In genomic region chr5:132267931-132268501, GRCh38 we compare ENCODE assay signal across 11 cellular contexts. TPM values are rescaled to one million over a fixed set of nuclear protein-coding genes. Genes with fewer than 3 reads are reported as not detected.
A peak's percentile ranks its signal among the peaks of the same experiment; 100 is the strongest.
DNase-seq lines count a peak whose midpoint lies in the region; ATAC-seq and TF ChIP-seq lines count a peak whose summit lies in the region.
"Had no signal": no experiment of that assay in that cellular context is flagged by ENCODE, and none has a peak within 500 bp of the region (broad histone marks: within the 10 kb centered on the region; RNA-seq: fewer than 3 reads in every experiment).

No MANE protein-coding gene starts in this region.

- no peaks in the 10 kb centered on the region for H4K20me1 ChIP-seq in neural progenitor cell (ENCODE audit: low read depth)

- H3K36me3 ChIP-seq in breast epithelium (no peaks in the 10 kb centered on the region), neural progenitor cell (no peaks in the 10 kb centered on the region), MG63 (peaks cover 67% of the 10 kb centered on the region)

- TF ChIP-seq POLR2A in breast epithelium (IDR thresholded peaks at IDR 0.05): no peak

- no peak overlapping the region for H3K4me2 ChIP-seq in neural progenitor cell

- H3K27ac ChIP-seq in right cardiac atrium (ENCODE audit: low read length) (no peak overlapping the region), breast epithelium (peak overlapping the region; percentile 90 to 95), neural progenitor cell (no peak overlapping the region)

- 61% methylated on average over 5 of the region's 5 CpGs for WGBS in right cardiac atrium

- TF ChIP-seq CTCF in breast epithelium (IDR thresholded peaks at IDR 0.05) (no peak), neural progenitor cell (IDR thresholded peaks at IDR 0.05) (no peak)

- peaks cover 18% of the 10 kb centered on the region for H3K4me1 ChIP-seq in right cardiac atrium (ENCODE audit: control insufficient read depth, insufficient read depth, low read length)
- peaks cover 19 to 25% of the 10 kb centered on the region in 2 donors for H3K4me1 ChIP-seq in breast epithelium
- peaks cover 7% of the 10 kb centered on the region for H3K4me1 ChIP-seq in neural progenitor cell

- H3K4me3 ChIP-seq in right cardiac atrium (ENCODE audit: low read length) (no peak overlapping the region), breast epithelium (no peak overlapping the region), neural progenitor cell (no peak overlapping the region), MG63 (no peak overlapping the region)

- peaks cover 45% of the 10 kb centered on the region for H3K4me1 Mint-ChIP-seq in neural progenitor cell

- no peaks in the 10 kb centered on the region for H3K9me3 Mint-ChIP-seq in neural progenitor cell
- H3K9me3 Mint-ChIP-seq: naive thymus-derived CD4-positive, alpha-beta T cell had no signal

- H3K79me2 ChIP-seq in neural progenitor cell (ENCODE audit: low read depth): no peaks in the 10 kb centered on the region

- H3K27me3 ChIP-seq in right cardiac atrium (ENCODE audit: control insufficient read depth, insufficient read depth) (no peaks in the 10 kb centered on the region), breast epithelium (no peaks in the 10 kb centered on the region), neural progenitor cell (no peaks in the 10 kb centered on the region), MG63 (no peaks in the 10 kb centered on the region)

- peak in 2 of 3 donors; percentile 37 to 65 for DNase-seq in right cardiac atrium
- DNase-seq in left ventricle myocardium superior: no peak
- peak in 1 of 2 donors; percentile 84 for DNase-seq in breast epithelium (ENCODE audit: low spot score in 2 of 2)
- no peak for DNase-seq in neural progenitor cell (ENCODE audit: low spot score)
- peak; percentile 42 for DNase-seq in ureter (ENCODE audit: low spot score)
- no peak for DNase-seq in DMS153 (lab: John Stamatoyannopoulos, UW)
- DNase-seq in MG63: no peak
- no peak for DNase-seq in activated naive CD4-positive, alpha-beta T cell treated with Interleukin-2 at 50 U/mL for 16 hours
- DNase-seq: activated T-cell treated with anti-CD3 and anti-CD28 coated beads, Interleukin-2, amount 50 U/mL, for 1 hour; stimulated activated CD4-positive, alpha-beta T cell treated with anti-CD3 and anti-CD28 coated beads, Interleukin-1b, Interleukin-23, amount 100 ng/mL, for 48 hours had no signal

- H3K27ac Mint-ChIP-seq in neural progenitor cell: peak overlapping the region; percentile 61
- H3K27ac Mint-ChIP-seq: naive thymus-derived CD4-positive, alpha-beta T cell had no signal

- no peaks in the 10 kb centered on the region for H3K9me3 ChIP-seq in right cardiac atrium (ENCODE audit: control insufficient read depth, low read length)
- H3K9me3 ChIP-seq in breast epithelium: no peaks in the 10 kb centered on the region
- H3K9me3 ChIP-seq in neural progenitor cell (ENCODE audit: low read depth): no peaks in the 10 kb centered on the region
- no peaks in the 10 kb centered on the region for H3K9me3 ChIP-seq in MG63

- no peak overlapping the region for H3K9ac ChIP-seq in neural progenitor cell

- ATAC-seq in right cardiac atrium: no peak
- no peak for ATAC-seq in left ventricle myocardium superior
- ATAC-seq: naive thymus-derived CD4-positive, alpha-beta T cell had no signal

- H3K4me3 Mint-ChIP-seq in neural progenitor cell: no peak overlapping the region
- H3K4me3 Mint-ChIP-seq: naive thymus-derived CD4-positive, alpha-beta T cell had no signal

- H3K36me3 Mint-ChIP-seq in neural progenitor cell: peaks cover 7% of the 10 kb centered on the region
- H3K36me3 Mint-ChIP-seq: naive thymus-derived CD4-positive, alpha-beta T cell had no signal

- H3F3A ChIP-seq in neural progenitor cell (ENCODE audit: low read depth): no peaks in the 10 kb centered on the region

- intact Hi-C loops in right cardiac atrium (cut with DNase I) (no loop called here), left ventricle myocardium superior (cut with micrococcal nuclease) (no loop called here), breast epithelium (cut with DNase I; ENCODE audit: low total_unique reads) (no loop called here)

- H3K27me3 Mint-ChIP-seq in neural progenitor cell (ENCODE audit: insufficient read depth, low read depth): peaks cover 3% of the 10 kb centered on the region

- H2AFZ ChIP-seq in neural progenitor cell (replicated peaks): no peak overlapping the region

RNA-seq across cellular contexts. Expression of gene PDLIM4, which starts 10.5 kb away (rescaled TPM):
- total RNA-seq in right cardiac atrium (100 to 1,000 TPM in 1 of 4 donors, 10 to 100 TPM in 3; 47.8 to 113 (median 54.3) TPM), left ventricle myocardium superior (3.8 TPM), breast epithelium (100 to 1,000 TPM in 1 of 3 donors, 10 to 100 TPM in 1, 1 to 10 TPM in 1; 9.0 to 102 (median 71.4) TPM), neural progenitor cell (ENCODE audit: low replicate concordance) (8.3 and 10.3 TPM in 2 replicates), ureter (33.9 TPM)
- polyA plus RNA-seq in right cardiac atrium: 35.0 TPM
- 71.1 and 130 TPM in 2 replicates for total RNA-seq in MG63 (2014; rRNA removed; shearing (Covaris generic); ENCODE audit: low replicate concordance)
- polyA plus RNA-seq: naive thymus-derived CD4-positive, alpha-beta T cell had no signal

RNA-seq across cellular contexts. Expression of gene SLC22A4, which starts 26.2 kb away (rescaled TPM):
- 1 to 10 TPM; 1.9 to 6.5 (median 2.4) TPM for total RNA-seq in right cardiac atrium
- polyA plus RNA-seq in right cardiac atrium: 0.86 TPM
- total RNA-seq in left ventricle myocardium superior: 1.6 TPM
- 1 to 10 TPM; 1.3 to 4.5 (median 2.3) TPM for total RNA-seq in breast epithelium
- total RNA-seq in neural progenitor cell (ENCODE audit: low replicate concordance): 0.06 and 0.09 TPM in 2 replicates
- 3.1 TPM for total RNA-seq in ureter
- total RNA-seq in MG63 (2014; rRNA removed; shearing (Covaris generic); ENCODE audit: low replicate concordance): 0.03 and 0.35 TPM in 2 replicates
- polyA plus RNA-seq: naive thymus-derived CD4-positive, alpha-beta T cell had no signal

RNA-seq across cellular contexts. Expression of gene P4HA2, which starts 40.4 kb away (rescaled TPM):
- 100 to 1,000 TPM in 1 of 4 donors, 10 to 100 TPM in 3; 58.9 to 103 (median 71.8) TPM for total RNA-seq in right cardiac atrium
- polyA plus RNA-seq in right cardiac atrium: 51.9 TPM
- total RNA-seq in left ventricle myocardium superior: 78.4 TPM
- 10 to 100 TPM; 21.8 to 34.8 (median 26.2) TPM for total RNA-seq in breast epithelium
- total RNA-seq in neural progenitor cell (ENCODE audit: low replicate concordance): 12.4 and 15.9 TPM in 2 replicates
- 39.7 TPM for total RNA-seq in ureter
- total RNA-seq in MG63 (2014; rRNA removed; shearing (Covaris generic); ENCODE audit: low replicate concordance): 71.0 and 96.8 TPM in 2 replicates
- polyA plus RNA-seq: naive thymus-derived CD4-positive, alpha-beta T cell had no signal

Comparison
In these comparisons a context has a peak if more than half of its experiments do, and no peak if none do; other contexts are left out.
1. DNase-seq: peak in right cardiac atrium (2 of 3) and ureter (single experiment); none in left ventricle myocardium superior (single experiment), neural progenitor cell (single experiment), DMS153 (single experiment), MG63 (single experiment) and activated naive CD4-positive, alpha-beta T cell treated with Interleukin-2 at 50 U/mL for 16 hours (single experiment).
2. H3K27ac ChIP-seq: peak in breast epithelium (2 of 2); none in right cardiac atrium (single experiment) and neural progenitor cell (single experiment).